2 cellular contexts compared by ENCODE assay signal in genomic region chr12:130877333-130877732, GRCh38.
TF ChIP-seq lines count a peak whose summit lies in the region.

No MANE protein-coding gene starts in this region.

TF ChIP-seq in HEK293, 187 proteins besides CTCF, POLR2A, EP300 and RAD21 (continued from another document):
- TF ChIP-seq ZNF629 (tag by site-specific recombination; IDR thresholded peaks at IDR 0.05) (peak; percentile 53; the same call in 1 of the 2 replicates), ELK4 (IDR thresholded peaks at IDR 0.05; ENCODE audit: borderline replicate concordance, low read depth, low read length) (no peak), ZNF138 (tag by site-specific recombination; IDR thresholded peaks at IDR 0.05; ENCODE audit: borderline replicate concordance) (no peak), ATF2 (tag by site-specific recombination; IDR thresholded peaks at IDR 0.05; ENCODE audit: low read depth) (peak; percentile 94), ZNF747 (tag by site-specific recombination; IDR thresholded peaks at IDR 0.05) (no peak), ZNF426 (tag by site-specific recombination; IDR thresholded peaks at IDR 0.05) (0 out of 2 replicates have a peak, but pooled peaks have one; percentile 5), ZEB2 (tag by site-specific recombination; IDR thresholded peaks at IDR 0.05) (peak; percentile 77), PATZ1 (tag by site-specific recombination; IDR thresholded peaks at IDR 0.05) (peak; percentile 18; the same call in 1 of the 2 replicates), ZNF121 (tag by site-specific recombination; IDR thresholded peaks at IDR 0.05) (no peak), ZNF202 (tag by site-specific recombination; IDR thresholded peaks at IDR 0.05; ENCODE audit: borderline replicate concordance) (no peak), SCRT2 (tag by site-specific recombination; IDR thresholded peaks at IDR 0.05) (peak; percentile 30; the same call in 1 of the 2 replicates), SP3 (tag by site-specific recombination; IDR thresholded peaks at IDR 0.05) (no peak)

TF ChIP-seq in endothelial cell of umbilical vein, 7 proteins besides CTCF, POLR2A, EP300 and RAD21 (continued from another document):
- TF ChIP-seq MAX (IDR thresholded peaks at IDR 0.05; ENCODE audit: insufficient read depth, insufficient read length) (no peak), JUN (IDR thresholded peaks at IDR 0.05; ENCODE audit: borderline replicate concordance, insufficient read depth, insufficient read length, low read depth) (no peak), GATA2 (IDR thresholded peaks at IDR 0.05; ENCODE audit: insufficient read depth, insufficient read length, low read depth, low read length) (no peak), EZH2 (IDR thresholded peaks at IDR 0.05; ENCODE audit: borderline replicate concordance, low read depth, low read length, severe bottlenecking) (no peak), FOS (IDR thresholded peaks at IDR 0.05; ENCODE audit: borderline replicate concordance, insufficient read depth, low read length) (no peak), POLR2AphosphoS5 (IDR thresholded peaks at IDR 0.05; ENCODE audit: insufficient read depth, low read depth, low read length) (peak; percentile 1)
